Comparison of ENCODE assay signal across 8 cellular contexts in the genomic region with DNA sequence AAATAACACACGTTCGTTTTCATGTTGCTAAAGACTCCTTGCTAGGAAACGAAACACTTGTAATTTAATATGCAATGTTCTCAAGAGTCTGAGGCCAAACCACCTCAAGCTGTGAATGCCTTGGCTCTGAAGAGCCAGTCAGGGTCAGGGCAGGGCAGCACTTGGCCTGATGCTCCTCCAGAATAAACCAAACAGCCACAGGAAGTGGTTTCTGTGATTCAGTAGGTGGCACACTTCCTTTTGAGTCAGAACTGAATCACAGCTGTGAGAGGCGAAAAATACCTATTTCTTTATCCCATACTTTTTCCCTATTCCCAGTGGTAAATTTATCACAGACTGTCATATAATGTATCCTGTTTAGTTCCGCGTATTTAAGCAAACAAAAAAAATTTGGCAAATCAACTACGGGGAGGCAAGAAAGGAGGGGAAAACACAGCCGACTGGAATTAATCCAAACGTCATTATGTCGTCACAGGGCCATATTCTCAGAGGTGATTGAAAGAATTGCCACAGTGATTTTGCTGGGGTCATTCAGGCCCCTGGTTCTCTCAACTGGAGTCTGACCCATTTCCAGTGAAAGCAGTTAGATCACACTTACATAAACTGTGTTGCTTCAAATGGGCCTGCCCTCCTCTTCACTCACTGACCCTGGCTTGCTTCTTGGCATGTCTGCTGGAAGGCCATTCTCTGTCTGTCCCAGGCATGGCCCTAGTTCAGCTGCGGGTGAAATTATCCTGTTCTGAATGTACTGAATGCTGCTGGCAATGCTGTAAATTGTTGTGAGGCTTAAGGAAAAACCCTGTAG.
DNase-seq lines count a peak whose midpoint lies in the region; ATAC-seq and TF ChIP-seq lines count a peak whose summit lies in the region.

No MANE protein-coding gene starts in this region.

- H3K4me1 Mint-ChIP-seq in activated B cell treated with CpG ODN at 0.5 μM for 24 hours = peaks cover 53% of the 10 kb centered on the region
- H3K4me1 Mint-ChIP-seq in Caco-2 (ENCODE audit: low read depth, unreplicated experiment) = peaks cover 21% of the 10 kb centered on the region

- no peaks in the 10 kb centered on the region for H3K27me3 Mint-ChIP-seq in activated B cell treated with CpG ODN at 0.5 μM for 24 hours
- H3K27me3 Mint-ChIP-seq in Caco-2 (ENCODE audit: insufficient read depth, unreplicated experiment) = no peaks in the 10 kb centered on the region

- H3K36me3 ChIP-seq in GM06990 (ENCODE audit: control insufficient read depth, insufficient read depth, low read length) (no peaks in the 10 kb centered on the region), MG63 (no peaks in the 10 kb centered on the region), Caco-2 (ENCODE audit: control insufficient read depth, insufficient read depth, low read length) (no peaks in the 10 kb centered on the region)

- H3K9me3 ChIP-seq in MG63 = no peaks in the 10 kb centered on the region
- no peaks in the 10 kb centered on the region for H3K9me3 ChIP-seq in Caco-2

- intact Hi-C loops in activated B cell treated with CpG ODN at 0.5 μM for 24 hours (cut with micrococcal nuclease) = loop anchor here (1.0 to 5.0 kb wide), 4 partner anchors 32 to 840 kb away; partner anchors contain the start of genes ARRDC3, MBLAC2 and POLR3G
- intact Hi-C loops in Caco-2 (cut with micrococcal nuclease; ENCODE audit: unreplicated experiment) = no loop called here

- POLR2A ChIA-PET in activated B cell treated with CpG ODN at 0.5 μM for 24 hours (lab: Charles Lee) (interaction anchor here (0.7 to 4.9 kb wide), 4 partner anchors 31 to 72 kb away, joined by 3 to 72 read pairs (median 51); partner anchors contain the start of gene ARRDC3), Caco-2 (lab: Charles Lee) (no interaction called here)

- H3K9me3 Mint-ChIP-seq in activated B cell treated with CpG ODN at 0.5 μM for 24 hours (no peaks in the 10 kb centered on the region), Caco-2 (ENCODE audit: unreplicated experiment) (no peaks in the 10 kb centered on the region)

- H3K4me3 ChIP-seq in GM06990 (replicated peaks; ENCODE audit: low read depth, low read length) (no peak overlapping the region), MG63 (no peak overlapping the region), cardiac fibroblast (replicated peaks in 1 of 2; ENCODE audit: low read depth in 2 of 2, low read length in 2 of 2) (no peak overlapping the region), Caco-2 (ENCODE audit: low read depth, low read length) (no peak overlapping the region)

- CTCF ChIA-PET in activated B cell treated with CpG ODN at 0.5 μM for 24 hours (lab: Charles Lee) (interaction anchor here (1.0 to 2.9 kb wide), 3 partner anchors 31 to 73 kb away, joined by 4 to 21 read pairs (median 4); partner anchors contain the start of gene ARRDC3), Caco-2 (lab: Charles Lee) (no interaction called here)

- TF ChIP-seq CTCF in GM06990 (IDR thresholded peaks at IDR 0.05; ENCODE audit: insufficient read depth, low read length, poor library complexity, severe bottlenecking) = no peak
- TF ChIP-seq CTCF in activated B cell treated with CpG ODN at 0.5 μM for 24 hours (IDR thresholded peaks at IDR 0.05) = no peak
- TF ChIP-seq CTCF in cardiac fibroblast (IDR thresholded peaks at IDR 0.05; ENCODE audit: low read depth, low read length) = no peak
- no peak for TF ChIP-seq CTCF in Caco-2 (IDR thresholded peaks at IDR 0.05; ENCODE audit: insufficient read depth in 1 of 2, low read depth in 1 of 2, low read length in 1 of 2, severe bottlenecking in 1 of 2, unreplicated experiment in 1 of 2)

- peak overlapping the region; percentile 70 for H3K4me3 Mint-ChIP-seq in activated B cell treated with CpG ODN at 0.5 μM for 24 hours
- no peak overlapping the region for H3K4me3 Mint-ChIP-seq in Caco-2 (ENCODE audit: unreplicated experiment)

- peak; percentile 84 for ATAC-seq in activated B cell treated with CpG ODN at 0.5 μM for 24 hours (ENCODE audit: low read depth)

- DNase-seq in GM06990 (ENCODE audit: extremely low read depth, insufficient read length) (peak; percentile 39), H4 (ENCODE audit: low spot score) (peak; percentile 98), MG63 (peak; percentile 98), activated B cell treated with CpG ODN at 0.5 μM for 24 hours (no peak), cardiac fibroblast (ENCODE audit: low read depth in 2 of 2) (peak; percentile 99), left kidney (ENCODE audit: low read depth, low spot score) (peak; percentile 65), Caco-2 (no peak)
- DNase-seq in stimulated activated CD4-positive, alpha-beta T cell treated with anti-CD3 and anti-CD28 coated beads, Interleukin-4, amount 100 ng/mL, for 48 hours (ENCODE audit: low read depth in 2 of 2) = peak; percentile 16 to 32

- H3K27me3 ChIP-seq in GM06990 (replicated peaks; ENCODE audit: control insufficient read depth, insufficient read depth, low read length) = no peaks in the 10 kb centered on the region
- no peaks in the 10 kb centered on the region for H3K27me3 ChIP-seq in MG63
- H3K27me3 ChIP-seq in Caco-2 (replicated peaks; ENCODE audit: control insufficient read depth, insufficient read depth, low read length) = no peaks in the 10 kb centered on the region

- no peaks in the 10 kb centered on the region for H3K36me3 Mint-ChIP-seq in activated B cell treated with CpG ODN at 0.5 μM for 24 hours (ENCODE audit: low read depth)
- H3K36me3 Mint-ChIP-seq in Caco-2 (ENCODE audit: insufficient read depth, unreplicated experiment) = no peaks in the 10 kb centered on the region

- no TSS peak for BruUV-seq in Caco-2 (replicated peaks; lab: Mats Ljungman, UMichigan)

- peak overlapping the region; percentile 88 for H3K27ac Mint-ChIP-seq in activated B cell treated with CpG ODN at 0.5 μM for 24 hours
- no peak overlapping the region for H3K27ac Mint-ChIP-seq in Caco-2 (ENCODE audit: unreplicated experiment)

- H3K4me1 ChIP-seq in Caco-2 = peaks cover 21% of the 10 kb centered on the region

Comparison
In these comparisons a context has a peak if more than half of its experiments do, and no peak if none do; other contexts are left out.
1. DNase-seq: peak in GM06990 (single experiment), H4 (single experiment), MG63 (single experiment), cardiac fibroblast (2 of 2), left kidney (single experiment) and stimulated activated CD4-positive, alpha-beta T cell treated with anti-CD3 and anti-CD28 coated beads, Interleukin-4, amount 100 ng/mL, for 48 hours (2 of 2); none in activated B cell treated with CpG ODN at 0.5 μM for 24 hours (single experiment) and Caco-2 (0 of 2).